Comparison of ENCODE assay signal across 8 cellular contexts in the genomic region with DNA sequence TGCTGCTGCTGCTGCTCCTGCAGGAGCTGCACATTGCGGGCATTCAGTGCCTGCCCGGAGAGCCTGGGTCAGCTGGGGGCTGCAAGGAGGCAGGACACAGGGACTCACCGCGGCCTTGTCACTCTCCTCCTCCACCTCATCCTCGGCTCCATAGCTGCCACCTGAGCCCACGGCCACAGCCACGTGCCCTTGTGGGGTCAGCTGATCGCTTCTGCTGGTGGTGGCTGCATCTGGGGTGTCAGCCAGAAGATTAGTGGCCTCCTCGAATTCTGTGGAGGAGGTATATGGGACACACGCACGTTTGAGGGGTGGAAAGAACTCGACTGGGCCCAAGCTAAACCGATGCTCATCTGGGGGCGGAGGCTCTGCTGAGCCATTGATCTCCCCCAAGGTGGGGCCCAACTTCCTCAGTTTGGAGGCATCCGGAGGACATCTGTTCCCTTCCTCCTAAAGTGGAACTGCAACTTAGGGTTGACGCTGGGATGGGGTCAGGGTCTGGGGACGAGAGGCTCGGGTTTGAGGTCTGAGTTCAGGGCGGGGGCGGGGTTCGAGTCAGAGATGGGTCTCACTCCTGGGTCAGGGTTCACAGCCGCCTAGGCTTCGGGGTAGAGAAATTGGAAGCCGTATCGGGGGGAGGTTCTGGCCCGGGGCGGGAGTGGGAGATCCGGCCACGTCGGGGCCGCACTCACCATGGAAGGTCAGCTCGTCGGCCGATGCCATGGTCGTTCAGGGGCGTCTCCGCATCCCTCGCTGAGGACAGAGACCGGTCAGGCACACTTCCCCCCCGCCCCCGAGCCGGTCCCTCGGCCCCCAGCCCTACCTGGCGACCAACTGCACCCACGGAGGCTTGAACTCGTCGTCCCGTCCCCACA. TPM values are rescaled to one million over a fixed set of nuclear protein-coding genes. Genes with fewer than 3 reads are reported as not detected.
DNase-seq lines count a peak whose midpoint lies in the region; ATAC-seq and TF ChIP-seq lines count a peak whose summit lies in the region.

No MANE protein-coding gene starts in this region.

- no peak overlapping the region for H3K27ac ChIP-seq in ACC112 (ENCODE audit: low read depth, low read length)
- peak overlapping the region; percentile 41 for H3K27ac ChIP-seq in RWPE2 (ENCODE audit: poor library complexity, severe bottlenecking)

- DNase-seq in RWPE2 (ENCODE audit: low spot score): no peak
- no peak for DNase-seq in epithelial cell of esophagus (ENCODE audit: low read depth)
- no peak for DNase-seq in neural crest cell (ENCODE audit: low read depth, low spot score)
- DNase-seq in DMS114 treated with DMSO at 0.1 percent for 48 hours (lab: John Stamatoyannopoulos, UW; ENCODE audit: unreplicated experiment): no peak
- no peak for DNase-seq in COLO668 (lab: John Stamatoyannopoulos, UW; ENCODE audit: unreplicated experiment)
- DNase-seq in DMS79 treated with DMSO at 0.1 percent for 48 hours (lab: John Stamatoyannopoulos, UW): no peak

- no peaks in the 10 kb centered on the region for H3K36me3 Mint-ChIP-seq in neural crest cell (ENCODE audit: low read depth)

- no peaks in the 10 kb centered on the region for H3K9me3 Mint-ChIP-seq in neural crest cell

- H3K36me3 ChIP-seq in ACC112 (ENCODE audit: insufficient read depth, low read length) (0 out of 2 replicates have a peak, but pooled peaks cover 3% of the 10 kb centered on the region), RWPE2 (ENCODE audit: low read depth) (peaks cover 19% of the 10 kb centered on the region)

- peaks cover 5% of the 10 kb centered on the region for H3K27me3 Mint-ChIP-seq in neural crest cell (ENCODE audit: low read depth)

- peaks cover 34% of the 10 kb centered on the region for H3K79me2 ChIP-seq in ACC112 (ENCODE audit: control insufficient read depth, insufficient read depth, low read length, unreplicated experiment)

- H3K27me3 ChIP-seq in ACC112 (ENCODE audit: insufficient read depth, low read length): no peaks in the 10 kb centered on the region
- H3K27me3 ChIP-seq in RWPE2 (ENCODE audit: insufficient read depth, poor library complexity, severe bottlenecking): no peaks in the 10 kb centered on the region

- H3K4me1 ChIP-seq in ACC112 (ENCODE audit: control insufficient read depth, insufficient read depth, low read length, unreplicated experiment) (peaks cover 10% of the 10 kb centered on the region), RWPE2 (ENCODE audit: insufficient read depth, poor library complexity, severe bottlenecking) (peaks cover 3% of the 10 kb centered on the region)

- no peak overlapping the region for H3K27ac Mint-ChIP-seq in neural crest cell (ENCODE audit: unreplicated experiment)

- peak overlapping the region; percentile 99 for H3K4me3 Mint-ChIP-seq in neural crest cell

- peak overlapping the region; percentile 92 for H3K4me3 ChIP-seq in ACC112 (ENCODE audit: low read depth, low read length)
- peak overlapping the region; percentile 64 for H3K4me3 ChIP-seq in RWPE2 (ENCODE audit: severe bottlenecking)
- peak overlapping the region; percentile 92 for H3K4me3 ChIP-seq in epithelial cell of esophagus (ENCODE audit: low read length)

- no peak for TF ChIP-seq CTCF in RWPE2 (IDR thresholded peaks at IDR 0.05; ENCODE audit: poor library complexity, severe bottlenecking)
- TF ChIP-seq CTCF in epithelial cell of esophagus (IDR thresholded peaks at IDR 0.05; ENCODE audit: insufficient read depth, low read depth, low read length, missing control alignments): no peak
- TF ChIP-seq CTCF in neural crest cell (conservative IDR thresholded peaks at IDR 0.05): no peak

- peak; percentile 2 for ATAC-seq in GM21528 (IDR thresholded peaks at IDR 0.05; ENCODE audit: low FRiP score, unreplicated experiment)
- ATAC-seq in RWPE2 (ENCODE audit: low read depth): peak; percentile 17

- no peaks in the 10 kb centered on the region for H3K9me3 ChIP-seq in RWPE2 (ENCODE audit: severe bottlenecking)

- H2AFZ ChIP-seq in ACC112 (ENCODE audit: low read length, unreplicated experiment): peak overlapping the region; percentile 14

- peaks cover 16% of the 10 kb centered on the region for H3K4me1 Mint-ChIP-seq in neural crest cell

RNA-seq across cellular contexts. Expression of gene YIPF2, which starts 0.5 kb away (rescaled TPM):
- total RNA-seq in neural crest cell: 19.8 and 22.0 TPM in 2 replicates

RNA-seq across cellular contexts. Expression of gene TIMM29, which starts 0.7 kb away (rescaled TPM):
- 28.0 and 30.1 TPM in 2 replicates for total RNA-seq in neural crest cell

RNA-seq across cellular contexts. Expression of gene SMARCA4, which starts 32.9 kb away (rescaled TPM):
- 363 and 382 TPM in 2 replicates for total RNA-seq in neural crest cell

RNA-seq across cellular contexts. Expression of gene CARM1, which starts 56.6 kb away (rescaled TPM):
- total RNA-seq in neural crest cell: 99.6 and 106 TPM in 2 replicates
